19 cellular contexts compared by ENCODE assay signal in genomic region chr2:16154061-16154460, GRCh38.
"Had no signal": no experiment of that assay in that cellular context is flagged by ENCODE, and none has a peak within 500 bp of the region (broad histone marks: within the 10 kb centered on the region; RNA-seq: fewer than 3 reads in every experiment).

No MANE protein-coding gene starts in this region.

- DNase-seq: colonic mucosa; cortex of kidney; dermis blood vessel endothelial cell; dorsolateral prefrontal cortex; effector CD4-positive, alpha-beta T cell; effector CD8-positive, alpha-beta T cell; effector memory CD4-positive, alpha-beta T cell; effector memory CD8-positive, alpha-beta T cell; erythroblast; esophagus squamous epithelium; foreskin fibroblast; foreskin keratinocyte; foreskin melanocyte; gastrocnemius medialis; glutamatergic neuron; heart left ventricle; heart right ventricle had no signal

- ATAC-seq: effector memory CD8-positive, alpha-beta T cell; esophagus mucosa; foreskin keratinocyte; gastrocnemius medialis; gastroesophageal sphincter; heart left ventricle; heart right ventricle had no signal
